1 cellular context compared by ENCODE assay signal in genomic region chr14:50599700-50600444, GRCh38.
A peak's percentile ranks its signal among the peaks of the same experiment; 100 is the strongest.
TF ChIP-seq lines count a peak whose summit lies in the region.

No MANE protein-coding gene starts in this region.

TF ChIP-seq in HepG2, 621 proteins besides CTCF, POLR2A, EP300 and RAD21 (continued from another document and continues in another):
- TF ChIP-seq GMEB2 (CRISPR knock-in tag; IDR thresholded peaks at IDR 0.05; ENCODE audit: low read depth) (no peak), E2F2 (CRISPR knock-in tag; IDR thresholded peaks at IDR 0.05; ENCODE audit: borderline replicate concordance) (no peak), PAXIP1 (CRISPR knock-in tag; conservative IDR thresholded peaks at IDR 0.05) (peak; percentile 39; the same call in 1 of the 2 replicates), SOX5 (CRISPR knock-in tag; IDR thresholded peaks at IDR 0.05; ENCODE audit: borderline replicate concordance) (peak; percentile 43; the same call in 1 of the 2 replicates), FOXA3 (CRISPR knock-in tag; IDR thresholded peaks at IDR 0.05) (peak; percentile 74), ZNF883 (CRISPR knock-in tag; IDR thresholded peaks at IDR 0.05; ENCODE audit: not compliant biosample characterization) (no peak), ZBTB14 (CRISPR knock-in tag; IDR thresholded peaks at IDR 0.05) (no peak), RFX3 (CRISPR knock-in tag; IDR thresholded peaks at IDR 0.05) (no peak), BHLHE40 (IDR thresholded peaks at IDR 0.05; ENCODE audit: low read length) (no peak), ZNF468 (CRISPR knock-in tag; IDR thresholded peaks at IDR 0.05) (no peak), SMC3 (IDR thresholded peaks at IDR 0.05; ENCODE audit: low read length) (peak; percentile 50), ZNF770 (CRISPR knock-in tag; IDR thresholded peaks at IDR 0.05) (no peak), JDP2 (CRISPR knock-in tag; IDR thresholded peaks at IDR 0.05; ENCODE audit: borderline replicate concordance) (no peak), ZNF879 (CRISPR knock-in tag; IDR thresholded peaks at IDR 0.05) (no peak), ZSCAN5A (CRISPR knock-in tag; IDR thresholded peaks at IDR 0.05; ENCODE audit: borderline replicate concordance) (no peak), ARNTL (CRISPR knock-in tag; IDR thresholded peaks at IDR 0.05) (no peak), FOXP1 (IDR thresholded peaks at IDR 0.05) (no peak), FOXP1 (CRISPR knock-in tag; IDR thresholded peaks at IDR 0.05) (peak; percentile 74; the same call in 1 of the 2 replicates), ZNF792 (CRISPR knock-in tag; IDR thresholded peaks at IDR 0.05) (0 out of 2 replicates have a peak, but pooled peaks have one; percentile 22), NFE2 (CRISPR knock-in tag; IDR thresholded peaks at IDR 0.05) (no peak), ETS1 (CRISPR knock-in tag; IDR thresholded peaks at IDR 0.05) (no peak), TOE1 (CRISPR knock-in tag; IDR thresholded peaks at IDR 0.05) (no peak), ATF2 (CRISPR knock-in tag; IDR thresholded peaks at IDR 0.05) (no peak), NONO (IDR thresholded peaks at IDR 0.05) (no peak), NONO (CRISPR knock-in tag; conservative IDR thresholded peaks at IDR 0.05) (no peak), ZNF17 (CRISPR knock-in tag; IDR thresholded peaks at IDR 0.05) (no peak), ZNF3 (CRISPR knock-in tag; IDR thresholded peaks at IDR 0.05) (no peak), JUNB (CRISPR knock-in tag; IDR thresholded peaks at IDR 0.05; ENCODE audit: borderline replicate concordance) (no peak), DDIT3 (CRISPR knock-in tag; IDR thresholded peaks at IDR 0.05) (no peak), BCLAF1 (IDR thresholded peaks at IDR 0.05) (no peak), BRF2 (CRISPR knock-in tag; IDR thresholded peaks at IDR 0.05) (no peak), TEAD2 (CRISPR knock-in tag; IDR thresholded peaks at IDR 0.05) (no peak), MXD4 (CRISPR knock-in tag; IDR thresholded peaks at IDR 0.05) (no peak), MTF1 (CRISPR knock-in tag; IDR thresholded peaks at IDR 0.05) (no peak), BORCS8-MEF2B (CRISPR knock-in tag; IDR thresholded peaks at IDR 0.05) (no peak), HES4 (CRISPR knock-in tag; IDR thresholded peaks at IDR 0.05; ENCODE audit: borderline replicate concordance) (no peak), NR2F2 (IDR thresholded peaks at IDR 0.05; ENCODE audit: borderline replicate concordance, low read depth) (no peak), ATF7-NPFF (CRISPR knock-in tag; IDR thresholded peaks at IDR 0.05; ENCODE audit: low read depth) (no peak), MEIS1 (CRISPR knock-in tag; IDR thresholded peaks at IDR 0.05; ENCODE audit: borderline replicate concordance) (no peak), ATF6 (CRISPR knock-in tag; conservative IDR thresholded peaks at IDR 0.05) (no peak), NCOA2 (CRISPR knock-in tag; IDR thresholded peaks at IDR 0.05) (0 out of 2 replicates have a peak, but pooled peaks have one; percentile 36), ZNF589 (CRISPR knock-in tag; conservative IDR thresholded peaks at IDR 0.05) (no peak), ZNF772 (CRISPR knock-in tag; IDR thresholded peaks at IDR 0.05) (no peak), SP2 (CRISPR knock-in tag; IDR thresholded peaks at IDR 0.05) (no peak), HMG20A (CRISPR knock-in tag; IDR thresholded peaks at IDR 0.05; ENCODE audit: borderline replicate concordance) (no peak)
